ENCODE assay signal across 1 cellular context in the genomic region with DNA sequence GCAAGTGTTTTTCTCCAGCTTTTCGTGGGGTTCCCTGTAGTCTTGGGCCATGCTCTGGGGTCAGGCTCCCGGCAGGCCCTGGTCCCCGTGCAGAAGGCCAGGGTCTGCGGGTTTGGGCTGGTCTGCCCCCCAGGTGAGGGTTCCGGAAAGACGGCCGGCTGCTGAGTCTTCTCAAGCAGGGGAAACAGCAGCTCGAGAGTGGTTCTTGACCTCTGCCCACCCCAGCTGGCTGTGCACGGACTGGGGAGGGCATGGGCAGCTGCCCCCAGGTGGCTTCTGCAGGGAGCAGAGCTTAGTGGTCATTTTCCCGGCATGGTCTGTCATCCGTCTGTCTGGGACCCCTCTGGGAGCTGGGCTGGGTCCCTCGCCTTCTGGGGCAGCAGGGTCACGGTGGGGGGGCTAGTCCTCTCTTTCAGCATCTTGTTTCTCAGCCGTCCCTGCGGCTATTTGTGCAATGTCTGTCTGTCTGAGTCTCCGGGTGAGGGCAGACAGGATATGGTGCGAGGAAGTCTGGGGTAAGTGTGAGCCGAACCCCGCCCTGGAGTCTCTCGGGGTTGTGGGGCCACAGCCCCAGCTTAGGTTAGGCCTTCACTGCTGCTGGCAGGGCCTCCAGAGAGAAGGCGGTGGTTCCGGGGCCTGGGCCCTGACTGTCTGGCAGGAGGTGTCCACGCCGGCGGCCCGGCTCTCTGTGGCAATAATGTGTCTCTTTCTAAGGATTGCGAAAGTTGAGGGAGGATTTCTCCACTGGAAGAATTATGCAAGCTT.
TF ChIP-seq lines count a peak whose summit lies in the region.

No MANE protein-coding gene starts in this region.

TF ChIP-seq in HepG2, 621 proteins besides CTCF, POLR2A, EP300 and RAD21 (continued from another document and continues in another):
- TF ChIP-seq, protein P1, sequence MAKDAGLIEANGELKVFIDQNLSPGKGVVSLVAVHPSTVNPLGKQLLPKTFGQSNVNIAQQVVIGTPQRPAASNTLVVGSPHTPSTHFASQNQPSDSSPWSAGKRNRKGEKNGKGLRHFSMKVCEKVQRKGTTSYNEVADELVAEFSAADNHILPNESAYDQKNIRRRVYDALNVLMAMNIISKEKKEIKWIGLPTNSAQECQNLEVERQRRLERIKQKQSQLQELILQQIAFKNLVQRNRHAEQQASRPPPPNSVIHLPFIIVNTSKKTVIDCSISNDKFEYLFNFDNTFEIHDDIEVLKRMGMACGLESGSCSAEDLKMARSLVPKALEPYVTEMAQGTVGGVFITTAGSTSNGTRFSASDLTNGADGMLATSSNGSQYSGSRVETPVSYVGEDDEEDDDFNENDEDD (CRISPR knock-in tag; IDR thresholded peaks at IDR 0.05; ENCODE audit: borderline replicate concordance) = no peak; the same call in 1 of the 2 replicates
- TF ChIP-seq MEIS1 (CRISPR knock-in tag; IDR thresholded peaks at IDR 0.05; ENCODE audit: borderline replicate concordance) (no peak), SNAI1 (CRISPR knock-in tag; IDR thresholded peaks at IDR 0.05; ENCODE audit: borderline replicate concordance) (peak; percentile 82), TAF1 (CRISPR knock-in tag; IDR thresholded peaks at IDR 0.05) (peak; percentile 48), NFYB (CRISPR knock-in tag; IDR thresholded peaks at IDR 0.05) (no peak), KAT2B (IDR thresholded peaks at IDR 0.05; ENCODE audit: borderline replicate concordance, low read depth, low read length) (no peak), RFXAP (CRISPR knock-in tag; IDR thresholded peaks at IDR 0.05; ENCODE audit: borderline replicate concordance) (no peak), ZNF749 (CRISPR knock-in tag; IDR thresholded peaks at IDR 0.05; ENCODE audit: borderline replicate concordance) (0 out of 2 replicates have a peak, but pooled peaks have one; percentile 27), MTF1 (CRISPR knock-in tag; IDR thresholded peaks at IDR 0.05) (no peak), ZNF446 (CRISPR knock-in tag; IDR thresholded peaks at IDR 0.05) (no peak), U2AF2 (IDR thresholded peaks at IDR 0.05; ENCODE audit: low read depth, low read length) (no peak), ZNF264 (CRISPR knock-in tag; IDR thresholded peaks at IDR 0.05) (no peak; the same call in 1 of the 2 replicates), ZFP82 (CRISPR knock-in tag; IDR thresholded peaks at IDR 0.05; ENCODE audit: borderline replicate concordance) (no peak), HHEX (CRISPR knock-in tag; IDR thresholded peaks at IDR 0.05) (no peak), TAF15 (IDR thresholded peaks at IDR 0.05; ENCODE audit: low read depth, low read length, poor library complexity, severe bottlenecking) (no peak), FOXM1 (CRISPR knock-in tag; IDR thresholded peaks at IDR 0.05) (no peak), DMAP1 (CRISPR knock-in tag; IDR thresholded peaks at IDR 0.05) (peak; percentile 91), TOPORS (CRISPR knock-in tag; IDR thresholded peaks at IDR 0.05) (no peak)
- TF ChIP-seq, protein P2, sequence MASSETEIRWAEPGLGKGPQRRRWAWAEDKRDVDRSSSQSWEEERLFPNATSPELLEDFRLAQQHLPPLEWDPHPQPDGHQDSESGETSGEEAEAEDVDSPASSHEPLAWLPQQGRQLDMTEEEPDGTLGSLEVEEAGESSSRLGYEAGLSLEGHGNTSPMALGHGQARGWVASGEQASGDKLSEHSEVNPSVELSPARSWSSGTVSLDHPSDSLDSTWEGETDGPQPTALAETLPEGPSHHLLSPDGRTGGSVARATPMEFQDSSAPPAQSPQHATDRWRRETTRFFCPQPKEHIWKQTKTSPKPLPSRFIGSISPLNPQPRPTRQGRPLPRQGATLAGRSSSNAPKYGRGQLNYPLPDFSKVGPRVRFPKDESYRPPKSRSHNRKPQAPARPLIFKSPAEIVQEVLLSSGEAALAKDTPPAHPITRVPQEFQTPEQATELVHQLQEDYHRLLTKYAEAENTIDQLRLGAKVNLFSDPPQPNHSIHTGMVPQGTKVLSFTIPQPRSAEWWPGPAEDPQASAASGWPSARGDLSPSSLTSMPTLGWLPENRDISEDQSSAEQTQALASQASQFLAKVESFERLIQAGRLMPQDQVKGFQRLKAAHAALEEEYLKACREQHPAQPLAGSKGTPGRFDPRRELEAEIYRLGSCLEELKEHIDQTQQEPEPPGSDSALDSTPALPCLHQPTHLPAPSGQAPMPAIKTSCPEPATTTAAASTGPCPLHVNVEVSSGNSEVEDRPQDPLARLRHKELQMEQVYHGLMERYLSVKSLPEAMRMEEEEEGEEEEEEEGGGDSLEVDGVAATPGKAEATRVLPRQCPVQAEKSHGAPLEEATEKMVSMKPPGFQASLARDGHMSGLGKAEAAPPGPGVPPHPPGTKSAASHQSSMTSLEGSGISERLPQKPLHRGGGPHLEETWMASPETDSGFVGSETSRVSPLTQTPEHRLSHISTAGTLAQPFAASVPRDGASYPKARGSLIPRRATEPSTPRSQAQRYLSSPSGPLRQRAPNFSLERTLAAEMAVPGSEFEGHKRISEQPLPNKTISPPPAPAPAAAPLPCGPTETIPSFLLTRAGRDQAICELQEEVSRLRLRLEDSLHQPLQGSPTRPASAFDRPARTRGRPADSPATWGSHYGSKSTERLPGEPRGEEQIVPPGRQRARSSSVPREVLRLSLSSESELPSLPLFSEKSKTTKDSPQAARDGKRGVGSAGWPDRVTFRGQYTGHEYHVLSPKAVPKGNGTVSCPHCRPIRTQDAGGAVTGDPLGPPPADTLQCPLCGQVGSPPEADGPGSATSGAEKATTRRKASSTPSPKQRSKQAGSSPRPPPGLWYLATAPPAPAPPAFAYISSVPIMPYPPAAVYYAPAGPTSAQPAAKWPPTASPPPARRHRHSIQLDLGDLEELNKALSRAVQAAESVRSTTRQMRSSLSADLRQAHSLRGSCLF (CRISPR knock-in tag; IDR thresholded peaks at IDR 0.05; ENCODE audit: borderline replicate concordance) = no peak
- TF ChIP-seq, protein P3, sequence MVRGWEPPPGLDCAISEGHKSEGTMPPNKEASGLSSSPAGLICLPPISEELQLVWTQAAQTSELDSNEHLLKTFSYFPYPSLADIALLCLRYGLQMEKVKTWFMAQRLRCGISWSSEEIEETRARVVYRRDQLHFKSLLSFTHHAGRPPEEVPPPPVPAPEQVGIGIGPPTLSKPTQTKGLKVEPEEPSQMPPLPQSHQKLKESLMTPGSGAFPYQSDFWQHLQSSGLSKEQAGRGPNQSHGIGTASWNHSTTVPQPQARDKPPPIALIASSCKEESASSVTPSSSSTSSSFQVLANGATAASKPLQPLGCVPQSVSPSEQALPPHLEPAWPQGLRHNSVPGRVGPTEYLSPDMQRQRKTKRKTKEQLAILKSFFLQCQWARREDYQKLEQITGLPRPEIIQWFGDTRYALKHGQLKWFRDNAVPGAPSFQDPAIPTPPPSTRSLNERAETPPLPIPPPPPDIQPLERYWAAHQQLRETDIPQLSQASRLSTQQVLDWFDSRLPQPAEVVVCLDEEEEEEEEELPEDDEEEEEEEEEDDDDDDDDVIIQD (CRISPR knock-in tag; IDR thresholded peaks at IDR 0.05; ENCODE audit: low read depth) = 0 out of 2 replicates have a peak, but pooled peaks have one; percentile 17
- TF ChIP-seq, protein P4, sequence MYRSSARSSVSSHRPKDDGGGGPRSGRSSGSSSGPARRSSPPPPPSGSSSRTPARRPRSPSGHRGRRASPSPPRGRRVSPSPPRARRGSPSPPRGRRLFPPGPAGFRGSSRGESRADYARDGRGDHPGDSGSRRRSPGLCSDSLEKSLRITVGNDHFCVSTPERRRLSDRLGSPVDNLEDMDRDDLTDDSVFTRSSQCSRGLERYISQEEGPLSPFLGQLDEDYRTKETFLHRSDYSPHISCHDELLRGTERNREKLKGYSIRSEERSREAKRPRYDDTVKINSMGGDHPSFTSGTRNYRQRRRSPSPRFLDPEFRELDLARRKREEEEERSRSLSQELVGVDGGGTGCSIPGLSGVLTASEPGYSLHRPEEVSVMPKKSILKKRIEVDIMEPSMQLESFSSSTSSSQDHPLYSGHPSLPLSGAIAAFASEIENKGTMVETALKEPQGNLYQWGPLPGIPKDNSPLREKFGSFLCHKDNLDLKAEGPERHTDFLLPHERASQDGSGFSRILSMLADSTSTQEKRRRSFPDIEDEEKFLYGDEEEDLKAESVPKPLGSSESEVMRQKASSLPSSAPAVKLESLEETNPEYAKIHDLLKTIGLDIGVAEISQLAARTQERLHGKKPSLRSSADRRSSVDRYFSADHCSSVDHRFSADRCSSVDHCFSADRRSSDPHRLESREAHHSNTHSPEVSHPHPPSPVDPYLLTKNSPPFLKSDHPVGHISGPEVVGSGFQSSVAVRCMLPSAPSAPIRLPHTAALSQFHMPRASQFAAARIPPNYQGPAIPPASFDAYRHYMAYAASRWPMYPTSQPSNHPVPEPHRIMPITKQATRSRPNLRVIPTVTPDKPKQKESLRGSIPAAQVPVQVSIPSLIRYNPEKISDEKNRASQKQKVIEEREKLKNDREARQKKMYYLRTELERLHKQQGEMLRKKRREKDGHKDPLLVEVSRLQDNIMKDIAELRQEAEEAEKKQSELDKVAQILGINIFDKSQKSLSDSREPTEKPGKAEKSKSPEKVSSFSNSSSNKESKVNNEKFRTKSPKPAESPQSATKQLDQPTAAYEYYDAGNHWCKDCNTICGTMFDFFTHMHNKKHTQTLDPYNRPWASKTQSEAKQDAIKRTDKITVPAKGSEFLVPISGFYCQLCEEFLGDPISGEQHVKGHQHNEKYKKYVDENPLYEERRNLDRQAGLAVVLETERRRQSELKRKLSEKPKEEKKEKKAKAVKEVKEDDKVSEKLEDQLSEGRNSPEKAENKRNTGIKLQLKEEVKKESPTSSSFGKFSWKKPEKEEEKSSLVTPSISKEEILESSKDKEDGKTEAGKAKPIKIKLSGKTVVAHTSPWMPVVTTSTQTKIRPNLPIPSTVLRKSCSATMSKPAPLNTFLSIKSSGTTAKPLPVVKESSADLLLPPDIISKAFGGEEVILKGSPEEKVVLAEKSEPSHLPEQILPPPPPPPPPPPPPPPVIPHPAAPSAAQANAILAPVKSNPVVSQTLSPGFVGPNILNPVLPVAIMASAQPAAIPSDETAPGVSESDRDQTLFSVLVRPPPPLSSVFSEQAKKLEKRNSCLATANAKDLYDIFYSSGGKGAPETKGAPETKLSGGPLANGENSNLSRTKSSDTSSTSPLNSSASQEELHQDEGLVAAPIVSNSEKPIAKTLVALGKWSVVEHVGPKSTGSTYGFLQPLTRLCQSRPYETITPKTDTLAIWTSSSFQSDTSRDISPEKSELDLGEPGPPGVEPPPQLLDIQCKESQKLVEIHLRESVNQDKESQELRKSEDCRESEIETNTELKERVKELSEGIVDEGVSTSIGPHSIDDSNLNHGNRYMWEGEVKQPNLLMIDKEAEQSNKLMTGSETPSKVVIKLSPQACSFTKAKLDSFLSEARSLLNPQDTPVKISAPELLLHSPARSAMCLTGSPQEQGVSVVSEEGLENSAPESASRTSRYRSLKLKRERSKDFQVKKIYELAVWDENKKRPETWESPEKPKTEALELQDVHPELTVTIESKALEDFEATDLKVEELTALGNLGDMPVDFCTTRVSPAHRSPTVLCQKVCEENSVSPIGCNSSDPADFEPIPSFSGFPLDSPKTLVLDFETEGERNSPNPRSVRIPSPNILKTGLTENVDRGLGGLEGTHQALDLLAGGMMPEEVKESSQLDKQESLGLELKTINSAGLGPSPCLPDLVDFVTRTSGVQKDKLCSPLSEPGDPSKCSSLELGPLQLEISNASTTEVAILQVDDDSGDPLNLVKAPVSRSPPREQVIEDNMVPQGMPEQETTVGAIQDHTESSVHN (CRISPR knock-in tag; IDR thresholded peaks at IDR 0.05) = no peak
- TF ChIP-seq, protein P5, sequence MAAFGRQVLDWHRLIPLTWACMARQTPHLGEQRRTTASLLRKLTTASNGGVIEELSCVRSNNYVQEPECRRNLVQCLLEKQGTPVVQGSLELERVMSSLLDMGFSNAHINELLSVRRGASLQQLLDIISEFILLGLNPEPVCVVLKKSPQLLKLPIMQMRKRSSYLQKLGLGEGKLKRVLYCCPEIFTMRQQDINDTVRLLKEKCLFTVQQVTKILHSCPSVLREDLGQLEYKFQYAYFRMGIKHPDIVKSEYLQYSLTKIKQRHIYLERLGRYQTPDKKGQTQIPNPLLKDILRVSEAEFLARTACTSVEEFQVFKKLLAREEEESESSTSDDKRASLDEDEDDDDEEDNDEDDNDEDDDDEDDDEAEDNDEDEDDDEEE (CRISPR knock-in tag; IDR thresholded peaks at IDR 0.05) = 0 out of 2 replicates have a peak, but pooled peaks have one; percentile 46
- TF ChIP-seq, protein P6, sequence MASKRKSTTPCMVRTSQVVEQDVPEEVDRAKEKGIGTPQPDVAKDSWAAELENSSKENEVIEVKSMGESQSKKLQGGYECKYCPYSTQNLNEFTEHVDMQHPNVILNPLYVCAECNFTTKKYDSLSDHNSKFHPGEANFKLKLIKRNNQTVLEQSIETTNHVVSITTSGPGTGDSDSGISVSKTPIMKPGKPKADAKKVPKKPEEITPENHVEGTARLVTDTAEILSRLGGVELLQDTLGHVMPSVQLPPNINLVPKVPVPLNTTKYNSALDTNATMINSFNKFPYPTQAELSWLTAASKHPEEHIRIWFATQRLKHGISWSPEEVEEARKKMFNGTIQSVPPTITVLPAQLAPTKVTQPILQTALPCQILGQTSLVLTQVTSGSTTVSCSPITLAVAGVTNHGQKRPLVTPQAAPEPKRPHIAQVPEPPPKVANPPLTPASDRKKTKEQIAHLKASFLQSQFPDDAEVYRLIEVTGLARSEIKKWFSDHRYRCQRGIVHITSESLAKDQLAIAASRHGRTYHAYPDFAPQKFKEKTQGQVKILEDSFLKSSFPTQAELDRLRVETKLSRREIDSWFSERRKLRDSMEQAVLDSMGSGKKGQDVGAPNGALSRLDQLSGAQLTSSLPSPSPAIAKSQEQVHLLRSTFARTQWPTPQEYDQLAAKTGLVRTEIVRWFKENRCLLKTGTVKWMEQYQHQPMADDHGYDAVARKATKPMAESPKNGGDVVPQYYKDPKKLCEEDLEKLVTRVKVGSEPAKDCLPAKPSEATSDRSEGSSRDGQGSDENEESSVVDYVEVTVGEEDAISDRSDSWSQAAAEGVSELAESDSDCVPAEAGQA (IDR thresholded peaks at IDR 0.05; ENCODE audit: low read depth) = no peak
- TF ChIP-seq, protein P6 (CRISPR knock-in tag; IDR thresholded peaks at IDR 0.05; ENCODE audit: borderline replicate concordance) = no peak
- TF ChIP-seq, protein P7, sequence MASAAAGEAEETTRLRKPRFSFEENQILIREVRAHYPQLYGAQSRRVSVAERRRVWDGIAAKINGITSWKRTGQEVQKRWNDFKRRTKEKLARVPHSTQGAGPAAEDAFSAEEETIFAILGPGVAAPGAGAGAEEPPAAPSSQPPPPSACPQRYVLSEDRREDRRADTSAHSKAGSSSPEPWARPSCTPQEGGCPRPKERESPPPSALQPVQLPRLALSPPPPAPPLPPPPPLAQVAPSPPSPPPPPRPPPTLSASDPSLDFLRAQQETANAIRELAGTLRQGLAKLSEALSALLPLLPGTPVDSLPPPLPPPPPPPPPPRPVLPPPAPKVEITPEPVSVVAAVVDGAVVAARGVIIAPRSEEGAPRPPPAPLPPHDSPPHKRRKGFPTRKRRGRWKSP (CRISPR knock-in tag; IDR thresholded peaks at IDR 0.05) = peak; percentile 69; the same call in 1 of the 2 replicates
